Comparison of ENCODE assay signal across 7 cellular contexts in the genomic region with DNA sequence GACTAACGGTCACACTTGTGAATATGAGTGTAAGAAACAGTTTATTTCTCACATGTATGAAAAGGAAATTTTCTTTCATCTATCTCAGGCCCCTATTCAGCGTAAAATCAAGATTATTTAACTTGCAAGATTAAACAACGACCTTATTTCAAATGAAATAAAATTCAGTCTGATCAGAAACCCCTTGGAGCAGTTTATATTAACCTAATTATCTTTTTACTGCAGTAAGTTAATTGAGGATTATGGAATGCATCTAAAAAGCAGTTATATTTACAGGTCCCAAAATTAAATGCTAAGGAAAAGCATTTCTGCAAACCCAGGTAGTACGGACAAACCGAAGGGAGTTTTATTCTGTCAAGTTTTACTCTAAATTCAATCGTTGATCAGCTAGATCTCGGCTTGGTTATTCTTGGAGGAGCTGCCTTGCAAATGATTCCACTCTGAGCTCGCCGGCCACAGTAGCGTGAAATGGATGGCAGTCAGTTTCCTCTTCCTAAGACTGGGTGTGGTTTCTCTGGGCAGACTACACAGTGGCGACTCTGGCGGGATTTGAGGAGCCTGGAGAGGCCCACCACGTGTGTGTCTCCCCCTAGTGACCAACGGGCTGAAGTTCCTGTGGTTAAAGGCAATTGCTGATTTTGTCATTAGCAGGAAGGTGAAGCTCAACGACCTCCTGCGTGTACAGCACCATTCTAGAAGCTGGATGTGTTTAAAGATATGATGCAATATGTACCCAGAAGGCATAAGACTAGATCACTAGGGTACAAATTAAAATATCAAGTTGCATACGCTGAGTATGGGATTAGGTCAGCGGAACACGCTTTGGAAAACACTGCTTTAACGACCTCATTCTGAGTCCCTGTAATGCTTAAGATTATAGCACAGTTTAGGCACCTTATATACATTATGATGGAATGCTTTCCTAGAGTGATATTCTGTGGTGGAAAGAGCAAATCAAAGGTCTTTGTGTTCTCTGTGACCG.
A peak's percentile ranks its signal among the peaks of the same experiment; 100 is the strongest.
DNase-seq lines count a peak whose midpoint lies in the region; ATAC-seq and TF ChIP-seq lines count a peak whose summit lies in the region.

No MANE protein-coding gene starts in this region.

- DNase-seq in NCI-H146 (lab: John Stamatoyannopoulos, UW): peak; percentile 93
- DNase-seq in T-helper 2 cell: peak; percentile 41 to 94 (median 64)
- DNase-seq in astrocyte of the hippocampus (ENCODE audit: low read depth, low spot score): peak; percentile 96
- peak; percentile 80 to 93 for DNase-seq in hippocampal formation (lab: John Stamatoyannopoulos, UW)
- peak; percentile 90 for DNase-seq in retina

- peak; percentile 72 for ATAC-seq in HG02870 (IDR thresholded peaks at IDR 0.05; ENCODE audit: unreplicated experiment)

- TF ChIP-seq POLR2A in GM15510 (IDR thresholded peaks at IDR 0.05; ENCODE audit: borderline replicate concordance, extremely low read depth, insufficient read length): peak; percentile 60

Comparison
In these comparisons a context has a peak if more than half of its experiments do, and no peak if none do; other contexts are left out.
1. Peak in every context shown above with its lines: DNase-seq and ATAC-seq.